In genomic region chr1:247500725-247501348, GRCh38 we compare ENCODE assay signal across 16 cellular contexts.
"Had no signal": no experiment of that assay in that cellular context is flagged by ENCODE, and none has a peak within 500 bp of the region (broad histone marks: within the 10 kb centered on the region; RNA-seq: fewer than 3 reads in every experiment).

No MANE protein-coding gene starts in this region.

- ATAC-seq: activated CD4-positive, CD25-positive, alpha-beta regulatory T cell treated with anti-CD3 and anti-CD28 coated beads, Interleukin-2, amount 50 U/mL, for 24 hours; activated T-cell treated with anti-CD3 and anti-CD28 coated beads, Interleukin-2, amount 50 U/mL, for 72 hours; foreskin keratinocyte; left colon; pancreas; right cardiac atrium had no signal

- H3K4me3 ChIP-seq: cardiac muscle cell, pancreas, thoracic aorta, upper lobe of left lung had no signal

- DNase-seq: activated CD4-positive, alpha-beta memory T cell treated with anti-CD3 and anti-CD28 coated beads, Interleukin-2, amount 10 ng/mL, durations not matched to agents 7 days and 5 days; activated CD4-positive, alpha-beta T cell treated with anti-CD3 and anti-CD28 coated beads, Interleukin-2, amount 10 ng/mL, durations not matched to agents 24 days and 14 days; activated effector memory CD4-positive, alpha-beta T cell treated with Interleukin-2 at 50 U/mL for 16 hours; activated naive CD4-positive, alpha-beta T cell treated with anti-CD3 and anti-CD28 coated beads, Interleukin-2, amount 10 ng/mL, durations not matched to agents 7 days and 5 days; activated T-cell treated with anti-CD3 and anti-CD28 coated beads, Interleukin-2, amount 50 U/mL, for 72 hours; erythroblast; foreskin keratinocyte; left colon; pancreas; right cardiac atrium; stimulated activated CD4-positive, alpha-beta T cell treated with anti-CD3 and anti-CD28 coated beads, Interleukin-4, amount 100 ng/mL, for 24 hours; stimulated activated naive CD4-positive, alpha-beta T cell treated with Interleukin-2 at 50 U/mL for 16 hours; upper lobe of left lung had no signal
